ENCODE assay signal across 8 cellular contexts in the genomic region with DNA sequence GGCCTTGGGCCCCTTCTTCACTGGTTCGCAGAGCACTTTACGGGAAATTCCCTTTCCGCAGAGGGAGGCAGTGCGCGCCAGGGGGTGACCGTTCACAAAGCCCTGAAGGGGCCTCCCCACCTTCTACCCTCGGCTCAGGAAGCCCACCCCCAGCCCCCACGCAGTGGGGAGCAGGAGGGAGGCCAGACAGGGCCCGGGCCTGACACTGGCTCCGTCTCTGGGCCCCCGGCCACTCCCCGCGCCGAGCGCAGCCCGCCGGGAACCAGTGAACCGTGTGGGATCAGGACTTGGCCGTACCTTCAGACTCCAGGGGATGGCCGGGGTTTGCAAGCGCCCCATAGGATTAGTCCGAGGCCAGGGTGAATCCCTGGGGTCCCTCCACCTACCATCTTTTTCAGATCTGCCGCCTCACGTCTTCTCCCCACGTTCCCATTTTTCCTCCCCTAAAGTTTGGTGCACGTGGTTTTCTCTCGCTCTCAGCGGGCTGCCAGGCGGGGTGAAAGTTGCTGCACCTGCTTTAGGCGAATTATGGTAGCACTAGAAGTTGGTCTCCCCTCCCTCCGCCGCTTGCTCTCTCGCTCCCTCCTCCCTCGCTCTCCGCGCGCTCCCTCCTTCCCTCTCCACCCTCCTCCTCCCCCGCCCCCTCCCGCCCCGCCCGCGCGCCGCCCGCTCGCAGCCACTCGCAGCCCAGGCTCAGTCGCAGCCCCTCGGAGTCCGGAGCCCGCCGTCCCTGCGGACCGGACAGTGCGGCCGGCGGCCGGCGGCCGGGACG. TPM values are rescaled to one million over a fixed set of nuclear protein-coding genes. Genes with fewer than 3 reads are reported as not detected.
DNase-seq lines count a peak whose midpoint lies in the region; ATAC-seq and TF ChIP-seq lines count a peak whose summit lies in the region.

A gene with protein sequence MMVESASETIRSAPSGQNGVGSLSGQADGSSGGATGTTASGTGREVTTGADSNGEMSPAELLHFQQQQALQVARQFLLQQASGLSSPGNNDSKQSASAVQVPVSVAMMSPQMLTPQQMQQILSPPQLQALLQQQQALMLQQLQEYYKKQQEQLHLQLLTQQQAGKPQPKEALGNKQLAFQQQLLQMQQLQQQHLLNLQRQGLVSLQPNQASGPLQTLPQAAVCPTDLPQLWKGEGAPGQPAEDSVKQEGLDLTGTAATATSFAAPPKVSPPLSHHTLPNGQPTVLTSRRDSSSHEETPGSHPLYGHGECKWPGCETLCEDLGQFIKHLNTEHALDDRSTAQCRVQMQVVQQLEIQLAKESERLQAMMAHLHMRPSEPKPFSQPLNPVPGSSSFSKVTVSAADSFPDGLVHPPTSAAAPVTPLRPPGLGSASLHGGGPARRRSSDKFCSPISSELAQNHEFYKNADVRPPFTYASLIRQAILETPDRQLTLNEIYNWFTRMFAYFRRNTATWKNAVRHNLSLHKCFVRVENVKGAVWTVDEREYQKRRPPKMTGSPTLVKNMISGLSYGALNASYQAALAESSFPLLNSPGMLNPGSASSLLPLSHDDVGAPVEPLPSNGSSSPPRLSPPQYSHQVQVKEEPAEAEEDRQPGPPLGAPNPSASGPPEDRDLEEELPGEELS (plus strand): TSS at position 679 of the 772 bp plus-strand sequence. CDS start 19,380 bp downstream, outside the sequence.

- no peaks in the 10 kb centered on the region for H3K9me3 Mint-ChIP-seq in dendritic cell treated with granulocyte-macrophage colony-stimulating factor and Interleukin-4, amounts not matched to agents 40 ng/mL and 50 ng/mL, for 4 days

- ATAC-seq in GM19328 (IDR thresholded peaks at IDR 0.05; ENCODE audit: unreplicated experiment) (peak; percentile 73), HG03520 (IDR thresholded peaks at IDR 0.05; ENCODE audit: unreplicated experiment) (peak; percentile 66)

- peak; percentile 90 to 97 for DNase-seq in NCI-H526 (lab: John Stamatoyannopoulos, UW)
- peak; percentile 81 for DNase-seq in activated CD4-positive, alpha-beta T cell treated with anti-CD3 and anti-CD28 coated beads, Interleukin-2, amount 50 U/mL, for 1 hour
- DNase-seq in stimulated activated CD4-positive, alpha-beta T cell treated with anti-CD3 and anti-CD28 coated beads, Interleukin-2, amount 100 ng/mL, for 48 hours, result peak; percentile 70 to 71

- H3K4me1 Mint-ChIP-seq in dendritic cell treated with granulocyte-macrophage colony-stimulating factor and Interleukin-4, amounts not matched to agents 40 ng/mL and 50 ng/mL, for 4 days (ENCODE audit: low read depth), result peaks cover 47% of the 10 kb centered on the region

- H3K36me3 Mint-ChIP-seq in dendritic cell treated with granulocyte-macrophage colony-stimulating factor and Interleukin-4, amounts not matched to agents 40 ng/mL and 50 ng/mL, for 4 days (ENCODE audit: low read depth), result no peaks in the 10 kb centered on the region

- peak within 1 kb of the TSS; percentile 64 to 86 (median 80); a peak in 21 of 22 replicates for H3K27ac ChIP-seq in BLaER1 treated with 17β-estradiol and CSF1 and Interleukin-3, amounts not matched to agents 10 nM and 100 nM
- peak within 1 kb of the TSS; percentile 52 to 78 for H3K27ac ChIP-seq in liver (ENCODE audit: low read depth in 1 of 2, low read length in 2 of 2)

- intact Hi-C loops in dendritic cell treated with granulocyte-macrophage colony-stimulating factor and Interleukin-4, amounts not matched to agents 40 ng/mL and 50 ng/mL, for 4 days (cut with micrococcal nuclease), result no loop called here

- TF ChIP-seq RAD21 in liver (IDR thresholded peaks at IDR 0.05), result peak; percentile 19 to 39

- H3K4me3 Mint-ChIP-seq in dendritic cell treated with granulocyte-macrophage colony-stimulating factor and Interleukin-4, amounts not matched to agents 40 ng/mL and 50 ng/mL, for 4 days, result peak within 1 kb of the TSS; percentile 75

- peaks cover 29 to 54% (median 45%) of the 10 kb centered on the region in 10 experiments for H3K4me1 ChIP-seq in BLaER1 treated with 17β-estradiol and CSF1 and Interleukin-3, amounts not matched to agents 10 nM and 100 nM
- H3K4me1 ChIP-seq in liver (ENCODE audit: control insufficient read depth in 4 of 4, insufficient read depth in 4 of 4, low read length in 3 of 4), result peaks cover 5 to 32% (median 19%) of the 10 kb centered on the region in 4 donors

- H4K20me1 ChIP-seq in BLaER1 treated with 17β-estradiol and CSF1 and Interleukin-3, amounts not matched to agents 10 nM and 100 nM, result peaks cover 37 to 44% (median 39%) of the 10 kb centered on the region in 11 experiments

- peak within 1 kb of the TSS; percentile 79 to 90 (median 84) for H3K9ac ChIP-seq in BLaER1 treated with 17β-estradiol and CSF1 and Interleukin-3, amounts not matched to agents 10 nM and 100 nM
- peak within 1 kb of the TSS; percentile 4 to 89 for H3K9ac ChIP-seq in liver (ENCODE audit: low read depth in 1 of 2, low read length in 2 of 2)

- peak within 1 kb of the TSS; percentile 12 for H3K27ac Mint-ChIP-seq in dendritic cell treated with granulocyte-macrophage colony-stimulating factor and Interleukin-4, amounts not matched to agents 40 ng/mL and 50 ng/mL, for 4 days

- WGBS in liver, result 1% methylated on average over 61 of the region's 61 CpGs

- H3K9me3 ChIP-seq in BLaER1 treated with 17β-estradiol and CSF1 and Interleukin-3, amounts not matched to agents 10 nM and 100 nM (replicated peaks in 1 of 11), result no peaks in the 10 kb centered on the region
- H3K9me3 ChIP-seq in liver (ENCODE audit: control insufficient read depth in 4 of 4, low read length in 3 of 4), result no peaks in the 10 kb centered on the region

- H3K36me3 ChIP-seq in BLaER1 treated with 17β-estradiol and CSF1 and Interleukin-3, amounts not matched to agents 10 nM and 100 nM, result peaks cover 2 to 16% (median 8%) of the 10 kb centered on the region in 11 experiments; a peak in 21 of 22 replicates
- no peaks in the 10 kb centered on the region for H3K36me3 ChIP-seq in liver (ENCODE audit: control insufficient read depth in 4 of 4, insufficient read depth in 3 of 4, low read depth in 1 of 4, low read length in 3 of 4)

- H3K4me2 ChIP-seq in BLaER1 treated with 17β-estradiol and CSF1 and Interleukin-3, amounts not matched to agents 10 nM and 100 nM, result peak within 1 kb of the TSS; percentile 91 to 100 (median 99)

- TF ChIP-seq CTCF in liver (IDR thresholded peaks at IDR 0.05; ENCODE audit: low read depth, low read length, missing input control), result no peak

- peaks cover 65% of the 10 kb centered on the region for H3K27me3 Mint-ChIP-seq in dendritic cell treated with granulocyte-macrophage colony-stimulating factor and Interleukin-4, amounts not matched to agents 40 ng/mL and 50 ng/mL, for 4 days

- peaks cover 23 to 34% (median 29%) of the 10 kb centered on the region in 11 experiments for H3K27me3 ChIP-seq in BLaER1 treated with 17β-estradiol and CSF1 and Interleukin-3, amounts not matched to agents 10 nM and 100 nM
- no peaks in the 10 kb centered on the region for H3K27me3 ChIP-seq in liver (ENCODE audit: control insufficient read depth in 4 of 4, insufficient read depth in 4 of 4, low read length in 3 of 4)

- H3K4me3 ChIP-seq in BLaER1 treated with 17β-estradiol and CSF1 and Interleukin-3, amounts not matched to agents 10 nM and 100 nM, result peak within 1 kb of the TSS; percentile 81 to 91 (median 86)
- H3K4me3 ChIP-seq in liver (ENCODE audit: low read depth in 1 of 3, low read length in 3 of 3), result peak within 1 kb of the TSS; percentile 66 to 95 (median 89)

TF ChIP-seq in liver, 16 proteins besides CTCF, POLR2A, EP300 and RAD21 (continues in another document):
- no peak for TF ChIP-seq GABPA (IDR thresholded peaks at IDR 0.05 in 1 of 2, conservative IDR thresholded peaks at IDR 0.05 in 1 of 2)
- TF ChIP-seq FOXA1 (IDR thresholded peaks at IDR 0.05), result no peak
- TF ChIP-seq, protein P1, sequence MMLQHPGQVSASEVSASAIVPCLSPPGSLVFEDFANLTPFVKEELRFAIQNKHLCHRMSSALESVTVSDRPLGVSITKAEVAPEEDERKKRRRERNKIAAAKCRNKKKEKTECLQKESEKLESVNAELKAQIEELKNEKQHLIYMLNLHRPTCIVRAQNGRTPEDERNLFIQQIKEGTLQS (IDR thresholded peaks at IDR 0.05), result no peak
- peak; percentile 61 for TF ChIP-seq YY1 (IDR thresholded peaks at IDR 0.05)
- TF ChIP-seq FOXA2 (IDR thresholded peaks at IDR 0.05), result no peak
- peak in 1 of 2 donors; percentile 6 for TF ChIP-seq HNF4A (conservative IDR thresholded peaks at IDR 0.05)
- no peak for TF ChIP-seq HNF4G (IDR thresholded peaks at IDR 0.05)
- TF ChIP-seq NR2F2 (IDR thresholded peaks at IDR 0.05), result peak; percentile 33
- TF ChIP-seq JUND (IDR thresholded peaks at IDR 0.05), result no peak
- TF ChIP-seq, protein P2, sequence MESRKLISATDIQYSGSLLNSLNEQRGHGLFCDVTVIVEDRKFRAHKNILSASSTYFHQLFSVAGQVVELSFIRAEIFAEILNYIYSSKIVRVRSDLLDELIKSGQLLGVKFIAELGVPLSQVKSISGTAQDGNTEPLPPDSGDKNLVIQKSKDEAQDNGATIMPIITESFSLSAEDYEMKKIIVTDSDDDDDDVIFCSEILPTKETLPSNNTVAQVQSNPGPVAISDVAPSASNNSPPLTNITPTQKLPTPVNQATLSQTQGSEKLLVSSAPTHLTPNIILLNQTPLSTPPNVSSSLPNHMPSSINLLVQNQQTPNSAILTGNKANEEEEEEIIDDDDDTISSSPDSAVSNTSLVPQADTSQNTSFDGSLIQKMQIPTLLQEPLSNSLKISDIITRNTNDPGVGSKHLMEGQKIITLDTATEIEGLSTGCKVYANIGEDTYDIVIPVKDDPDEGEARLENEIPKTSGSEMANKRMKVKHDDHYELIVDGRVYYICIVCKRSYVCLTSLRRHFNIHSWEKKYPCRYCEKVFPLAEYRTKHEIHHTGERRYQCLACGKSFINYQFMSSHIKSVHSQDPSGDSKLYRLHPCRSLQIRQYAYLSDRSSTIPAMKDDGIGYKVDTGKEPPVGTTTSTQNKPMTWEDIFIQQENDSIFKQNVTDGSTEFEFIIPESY (IDR thresholded peaks at IDR 0.05), result no peak
- TF ChIP-seq, protein P3, sequence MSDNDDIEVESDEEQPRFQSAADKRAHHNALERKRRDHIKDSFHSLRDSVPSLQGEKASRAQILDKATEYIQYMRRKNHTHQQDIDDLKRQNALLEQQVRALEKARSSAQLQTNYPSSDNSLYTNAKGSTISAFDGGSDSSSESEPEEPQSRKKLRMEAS (IDR thresholded peaks at IDR 0.05), result peak; percentile 75
- peak; percentile 17 to 52 for TF ChIP-seq RXRA (IDR thresholded peaks at IDR 0.05)
- peak; percentile 37 for TF ChIP-seq SP1 (IDR thresholded peaks at IDR 0.05)

RNA-seq across cellular contexts. Expression of the gene that starts here (rescaled TPM):
- 1 to 10 TPM; 3.7 to 4.9 TPM for total RNA-seq in liver
- 10 to 100 TPM in 1 of 2 donors, 1 to 10 TPM in 1; 2.5 to 16.0 TPM for polyA plus RNA-seq in liver

Comparison
In these comparisons a context has a peak if more than half of its experiments do, and no peak if none do; other contexts are left out.
1. Peak in every context shown above with its lines: DNase-seq, ATAC-seq, H3K4me3 ChIP-seq and H3K27ac ChIP-seq.